Comparison of ENCODE assay signal across 18 cellular contexts in the genomic region with DNA sequence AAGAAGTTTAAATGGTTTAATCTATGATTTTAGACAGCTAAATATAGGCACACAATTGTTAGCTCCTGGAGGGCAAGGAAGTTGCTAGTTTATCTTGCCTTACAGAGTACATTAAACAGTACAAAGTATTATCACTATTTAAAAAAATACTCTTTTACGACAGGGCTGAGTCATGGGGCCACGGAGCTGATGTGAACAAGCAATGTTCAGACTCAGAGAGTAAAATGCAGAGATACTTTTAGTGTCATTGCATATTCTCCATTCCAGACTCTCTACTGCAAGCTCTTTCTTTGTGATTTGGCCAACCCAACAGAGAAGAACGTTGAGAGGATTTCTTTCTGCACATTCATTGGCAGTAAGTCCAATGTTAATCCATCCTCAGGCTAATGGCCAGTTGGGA.
DNase-seq lines count a peak whose midpoint lies in the region; ATAC-seq and TF ChIP-seq lines count a peak whose summit lies in the region.
"Had no signal": no experiment of that assay in that cellular context is flagged by ENCODE, and none has a peak within 500 bp of the region (broad histone marks: within the 10 kb centered on the region; RNA-seq: fewer than 3 reads in every experiment).

No MANE protein-coding gene starts in this region.

- H3K9me3 ChIP-seq in RWPE2 (ENCODE audit: severe bottlenecking) (no peaks in the 10 kb centered on the region), esophagus muscularis mucosa (no peaks in the 10 kb centered on the region)
- H3K9me3 ChIP-seq: tibial nerve had no signal

- TF ChIP-seq CTCF in RWPE2 (IDR thresholded peaks at IDR 0.05; ENCODE audit: poor library complexity, severe bottlenecking) (no peak), fibroblast of mammary gland (conservative IDR thresholded peaks at IDR 0.05; ENCODE audit: control insufficient read depth, insufficient read depth, low read depth, low read length) (no peak), esophagus muscularis mucosa (IDR thresholded peaks at IDR 0.05) (no peak), GM13976 (IDR thresholded peaks at IDR 0.05; ENCODE audit: borderline replicate concordance, control extremely low read depth, extremely low read depth, insufficient read depth, missing control alignments) (no peak)

- H3K4me1 Mint-ChIP-seq in immature natural killer cell, result no peaks in the 10 kb centered on the region

- WGBS in esophagus muscularis mucosa, result 71% methylated on average over 3 of the region's 3 CpGs

- peaks cover 0 to 4% (median 0%) of the 10 kb centered on the region in 6 donors for H3K9me3 Mint-ChIP-seq in immature natural killer cell

- intact Hi-C loops in esophagus muscularis mucosa (cut with DNase I), result no loop called here

- H3K27ac Mint-ChIP-seq in immature natural killer cell, result no peak overlapping the region
- H3K27ac Mint-ChIP-seq: activated T-cell treated with anti-CD3 and anti-CD28 coated beads, Interleukin-2, amount 50 U/mL, for 72 hours had no signal

- H3K27ac ChIP-seq in RWPE2 (ENCODE audit: poor library complexity, severe bottlenecking) (peak overlapping the region; percentile 46), esophagus muscularis mucosa (replicated peaks in 1 of 4) (no peak overlapping the region)
- H3K27ac ChIP-seq: RWPE1, tibial nerve had no signal

- H3K4me3 ChIP-seq in RWPE2 (ENCODE audit: severe bottlenecking) (no peak overlapping the region), fibroblast of mammary gland (ENCODE audit: control insufficient read depth, low read depth, low read length) (no peak overlapping the region), skeletal muscle cell (ENCODE audit: low read depth, low read length) (no peak overlapping the region), esophagus muscularis mucosa (no peak overlapping the region)
- H3K4me3 ChIP-seq: K562, tibial nerve had no signal

- no peak for TF ChIP-seq POLR2A in esophagus muscularis mucosa (IDR thresholded peaks at IDR 0.05; ENCODE audit: low read depth)

- H3K4me3 Mint-ChIP-seq in immature natural killer cell, result no peak overlapping the region
- H3K4me3 Mint-ChIP-seq: activated T-cell treated with anti-CD3 and anti-CD28 coated beads, Interleukin-2, amount 50 U/mL, for 72 hours had no signal

- DNase-seq in EL, result peak; percentile 72
- no peak for DNase-seq in RWPE2 (ENCODE audit: low spot score)
- peak; percentile 70 for DNase-seq in fibroblast of mammary gland (ENCODE audit: low read depth)
- DNase-seq in skeletal muscle cell (ENCODE audit: low read depth), result peak; percentile 65
- DNase-seq in immature natural killer cell, result no peak
- no peak for DNase-seq in esophagus muscularis mucosa (ENCODE audit: extremely low spot score)
- no peak for DNase-seq in GM13976 (ENCODE audit: low spot score)
- DNase-seq: activated CD4-positive, alpha-beta T cell treated with anti-CD3 and anti-CD28 coated beads, Interleukin-2, amount 50 U/mL, for 1 hour; activated T-cell treated with anti-CD3 and anti-CD28 coated beads, Interleukin-2, amount 50 U/mL, for 72 hours; C1 segment of cervical spinal cord; dermis blood vessel endothelial cell; DMS79; NCI-H524 treated with DMSO at 0.1 percent for 48 hours; posterior cingulate gyrus had no signal

- H3K4me1 ChIP-seq in RWPE2 (ENCODE audit: insufficient read depth, poor library complexity, severe bottlenecking) (peaks cover 20% of the 10 kb centered on the region), esophagus muscularis mucosa (no peaks in the 10 kb centered on the region)
- H3K4me1 ChIP-seq: tibial nerve had no signal

- H3K36me3 ChIP-seq in RWPE2 (ENCODE audit: low read depth), result no peaks in the 10 kb centered on the region
- no peaks in the 10 kb centered on the region for H3K36me3 ChIP-seq in esophagus muscularis mucosa
- H3K36me3 ChIP-seq: tibial nerve had no signal

- H3K36me3 Mint-ChIP-seq in immature natural killer cell, result peaks cover 0 to 4% (median 0%) of the 10 kb centered on the region in 3 donors

- no peak for TF ChIP-seq EP300 in esophagus muscularis mucosa (IDR thresholded peaks at IDR 0.05)

- in situ Hi-C loops in GM13976 (cut with MboI; ENCODE audit: low sequenced_read_pairs, unreplicated experiment), result no loop called here

- H3K27me3 Mint-ChIP-seq in immature natural killer cell (ENCODE audit: low read depth in 3 of 3), result peaks cover 2 to 4% (median 4%) of the 10 kb centered on the region in 3 donors

- H3K27me3 ChIP-seq in RWPE2 (ENCODE audit: insufficient read depth, poor library complexity, severe bottlenecking) (no peaks in the 10 kb centered on the region), esophagus muscularis mucosa (no peaks in the 10 kb centered on the region)
- H3K27me3 ChIP-seq: tibial nerve had no signal

- peak; percentile 66 for ATAC-seq in RWPE2 (ENCODE audit: low read depth)
- ATAC-seq in HG03095 (IDR thresholded peaks at IDR 0.05; ENCODE audit: unreplicated experiment), result no peak
- ATAC-seq: activated T-cell treated with anti-CD3 and anti-CD28 coated beads, Interleukin-2, amount 50 U/mL, for 72 hours; K562 had no signal

Comparison
In these comparisons a context has a peak if more than half of its experiments do, and no peak if none do; other contexts are left out.
1. DNase-seq: peak in EL (single experiment), fibroblast of mammary gland (single experiment) and skeletal muscle cell (single experiment); none in RWPE2 (single experiment), immature natural killer cell (0 of 3), esophagus muscularis mucosa (single experiment) and GM13976 (single experiment).